In the genomic region with DNA sequence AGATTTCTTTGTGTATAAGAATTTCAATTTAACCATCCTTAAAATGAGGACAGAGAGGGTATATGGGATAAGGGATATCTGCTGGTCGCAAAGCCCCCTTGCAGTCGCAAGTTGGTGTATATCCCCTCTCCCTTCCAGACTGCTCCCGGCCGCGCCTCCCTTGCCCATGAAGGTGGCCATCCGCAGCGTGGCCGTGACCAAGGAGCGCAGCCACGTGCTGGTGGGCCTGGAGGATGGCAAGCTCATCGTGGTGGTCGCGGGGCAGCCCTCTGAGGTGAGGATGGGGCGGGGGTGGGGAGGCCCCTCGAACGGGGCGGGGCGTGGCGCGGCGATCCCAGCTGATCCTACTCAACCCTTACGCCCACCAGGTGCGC, we compare ENCODE assay signal across 8 cellular contexts. TPM values are rescaled to one million over a fixed set of nuclear protein-coding genes. Genes with fewer than 3 reads are reported as not detected.
A peak's percentile ranks its signal among the peaks of the same experiment; 100 is the strongest.
DNase-seq lines count a peak whose midpoint lies in the region; ATAC-seq, FAIRE-seq and TF ChIP-seq lines count a peak whose summit lies in the region.

No MANE protein-coding gene starts in this region.

- TF ChIP-seq CTCF in CD4-positive, alpha-beta T cell (IDR thresholded peaks at IDR 0.05) = no peak
- TF ChIP-seq CTCF in foreskin fibroblast (IDR thresholded peaks at IDR 0.05; ENCODE audit: low read depth, low read length) = no peak
- TF ChIP-seq CTCF in progenitor cell of endocrine pancreas (IDR thresholded peaks at IDR 0.05; ENCODE audit: unreplicated experiment) = no peak

- no peak overlapping the region for H3K9ac ChIP-seq in SK-N-MC (ENCODE audit: insufficient read length)

- intact Hi-C loops in CD4-positive, alpha-beta T cell (cut with DNase I, micrococcal nuclease) = loop anchor here in 1 of 2 experiments (2.0 kb wide), 1 partner anchor 20 kb away; no protein-coding TSS in a partner anchor

- H3K27ac ChIP-seq in CD4-positive, alpha-beta T cell (ENCODE audit: low read depth, low read length) = no peak overlapping the region
- no peak overlapping the region for H3K27ac ChIP-seq in SK-N-MC

- no peaks in the 10 kb centered on the region for H3K36me3 ChIP-seq in SK-N-MC (ENCODE audit: insufficient read depth, low read length)

- no peaks in the 10 kb centered on the region for H3K9me3 Mint-ChIP-seq in CD4-positive, alpha-beta T cell
- no peaks in the 10 kb centered on the region for H3K9me3 Mint-ChIP-seq in progenitor cell of endocrine pancreas (ENCODE audit: low read depth)

- H3K36me3 Mint-ChIP-seq in CD4-positive, alpha-beta T cell (ENCODE audit: low read depth) = peaks cover 36% of the 10 kb centered on the region
- H3K36me3 Mint-ChIP-seq in progenitor cell of endocrine pancreas (ENCODE audit: insufficient read depth) = peaks cover 10% of the 10 kb centered on the region

- DNase-seq in CD4-positive, alpha-beta T cell = no peak
- DNase-seq in SK-N-MC (ENCODE audit: low read depth, low spot score) (no peak), foreskin fibroblast (no peak), progenitor cell of endocrine pancreas (ENCODE audit: low spot score, unreplicated experiment) (no peak), DMS53 (lab: John Stamatoyannopoulos, UW) (no peak), RCC 7860 (ENCODE audit: low spot score) (no peak)
- DNase-seq in activated naive CD4-positive, alpha-beta T cell (lab: John Stamatoyannopoulos, UW) = no peak

- H3K4me3 ChIP-seq in SK-N-MC (0 out of 2 replicates have a peak overlapping the region, but pooled peaks have one; percentile 12), foreskin fibroblast (ENCODE audit: low read depth in 1 of 2, low read length in 2 of 2) (peak overlapping the region; percentile 38 to 63)

- H3K27me3 Mint-ChIP-seq in CD4-positive, alpha-beta T cell = no peaks in the 10 kb centered on the region
- no peaks in the 10 kb centered on the region for H3K27me3 Mint-ChIP-seq in progenitor cell of endocrine pancreas

- FAIRE-seq in RCC 7860 (lab: Jason Lieb, UNC) = no peak

- CTCF ChIA-PET in CD4-positive, alpha-beta T cell (lab: Charles Lee) = no interaction called here

- H3K9me3 ChIP-seq in CD4-positive, alpha-beta T cell (ENCODE audit: control insufficient read depth, low read length) = no peaks in the 10 kb centered on the region
- H3K9me3 ChIP-seq in SK-N-MC (ENCODE audit: low read depth, low read length) = no peaks in the 10 kb centered on the region

- POLR2A ChIA-PET in CD4-positive, alpha-beta T cell (lab: Charles Lee) = interaction anchor here (1.0 to 1.6 kb wide), 10 partner anchors 19 to 156 kb away, joined by 3 to 15 read pairs (median 4); partner anchors contain the start of genes CCDC12, NBEAL2 and SETD2

- peak overlapping the region; percentile 83 for H3K27ac Mint-ChIP-seq in CD4-positive, alpha-beta T cell
- H3K27ac Mint-ChIP-seq in progenitor cell of endocrine pancreas = no peak overlapping the region

- ATAC-seq in CD4-positive, alpha-beta T cell (ENCODE audit: poor library complexity) = no peak
- no peak for ATAC-seq in GM18873 (IDR thresholded peaks at IDR 0.05; ENCODE audit: low FRiP score, unreplicated experiment)

- no peaks in the 10 kb centered on the region for H3K27me3 ChIP-seq in CD4-positive, alpha-beta T cell (ENCODE audit: control insufficient read depth, insufficient read depth, low read length)

- H3K4me3 Mint-ChIP-seq in CD4-positive, alpha-beta T cell = peak overlapping the region; percentile 69
- peak overlapping the region; percentile 16 for H3K4me3 Mint-ChIP-seq in progenitor cell of endocrine pancreas (ENCODE audit: low read depth)

- H3K4me1 Mint-ChIP-seq in CD4-positive, alpha-beta T cell (ENCODE audit: low read depth) = peaks cover 9% of the 10 kb centered on the region
- H3K4me1 Mint-ChIP-seq in progenitor cell of endocrine pancreas (ENCODE audit: low read depth) = peaks cover 8% of the 10 kb centered on the region

RNA-seq across cellular contexts. Expression of gene NBEAL2, which starts 29.4 kb away (rescaled TPM):
- 100 to 1,000 TPM; 163 to 170 TPM for total RNA-seq in CD4-positive, alpha-beta T cell
- total RNA-seq in progenitor cell of endocrine pancreas = 292 and 320 TPM in 2 replicates

RNA-seq across cellular contexts. Expression of gene CCDC12, which starts 32.3 kb away (rescaled TPM):
- total RNA-seq in CD4-positive, alpha-beta T cell = 10 to 100 TPM; 57.5 to 59.5 TPM
- 62.3 and 64.3 TPM in 2 replicates for total RNA-seq in progenitor cell of endocrine pancreas
